ENCODE assay signal across 12 cellular contexts in genomic region chr6:141326925-141327324, GRCh38.
DNase-seq lines count a peak whose midpoint lies in the region; ATAC-seq and TF ChIP-seq lines count a peak whose summit lies in the region.
"Had no signal": no experiment of that assay in that cellular context is flagged by ENCODE, and none has a peak within 500 bp of the region (broad histone marks: within the 10 kb centered on the region; RNA-seq: fewer than 3 reads in every experiment).

No MANE protein-coding gene starts in this region.

- in situ Hi-C loops in GM23248 (cut with MboI) (no loop called here), Panc1 (cut with HindIII; ENCODE audit: low pct_unique_long_range_greater_than_20kb, low sequenced_read_pairs) (no loop called here)

- no TSS peak for BruUV-seq in Panc1 (replicated peaks; lab: Mats Ljungman, UMichigan)

- peak overlapping the region; percentile 84 for H3K27ac ChIP-seq in GM23248
- peak overlapping the region; percentile 36; the same call in 1 of the 2 replicates for H3K27ac ChIP-seq in Panc1 (ENCODE audit: low read length)
- no peak overlapping the region for H3K27ac ChIP-seq in effector memory CD4-positive, alpha-beta T cell (ENCODE audit: insufficient read depth, low read length, poor library complexity, severe bottlenecking)
- no peak overlapping the region for H3K27ac ChIP-seq in sigmoid colon

- H2AFZ ChIP-seq in GM23248: peak overlapping the region; percentile 64

- H3K4me2 ChIP-seq in GM23248 (ENCODE audit: unreplicated experiment): peak overlapping the region; percentile 81

- no peaks in the 10 kb centered on the region for H3K27me3 ChIP-seq in GM23248 (replicated peaks; ENCODE audit: insufficient read depth)
- no peaks in the 10 kb centered on the region for H3K27me3 ChIP-seq in Panc1 (ENCODE audit: control insufficient read depth, insufficient read depth, low read length)
- H3K27me3 ChIP-seq in effector memory CD4-positive, alpha-beta T cell (replicated peaks; ENCODE audit: control insufficient read depth, insufficient read depth, low read length, poor library complexity, severe bottlenecking): no peaks in the 10 kb centered on the region
- no peaks in the 10 kb centered on the region for H3K27me3 ChIP-seq in sigmoid colon

- peaks cover 4% of the 10 kb centered on the region; the same call in 1 of the 2 replicates for H3F3A ChIP-seq in GM23248 (ENCODE audit: insufficient read depth)

- CTCF ChIA-PET in Panc1 (lab: Charles Lee): no interaction called here

- POLR2A ChIA-PET in Panc1 (lab: Charles Lee): no interaction called here

- DNase-seq in GM23248 (no peak), Panc1 (ENCODE audit: low read depth, low spot score) (no peak), sigmoid colon (no peak), activated T-cell treated with anti-CD3 and anti-CD28 coated beads for 4 hours (no peak)
- DNase-seq in effector memory CD4-positive, alpha-beta T cell: no peak
- DNase-seq: activated T-cell treated with anti-CD3 and anti-CD28 coated beads, Interleukin-2, amount 50 U/mL, for 1 hour; DMS79; H7; KBM-7; retina had no signal

- no peak for TF ChIP-seq POLR2A in sigmoid colon (IDR thresholded peaks at IDR 0.05)

- no peaks in the 10 kb centered on the region for H3K79me2 ChIP-seq in GM23248 (ENCODE audit: insufficient read depth)

- H3K9ac ChIP-seq in GM23248: peak overlapping the region; percentile 66

- no peak for TF ChIP-seq EP300 in sigmoid colon (IDR thresholded peaks at IDR 0.05)

- H3K9me3 ChIP-seq in GM23248 (ENCODE audit: low read depth) (no peaks in the 10 kb centered on the region), Panc1 (ENCODE audit: control insufficient read depth, insufficient read depth, low read depth, low read length) (no peaks in the 10 kb centered on the region), sigmoid colon (no peaks in the 10 kb centered on the region)
- H3K9me3 ChIP-seq in effector memory CD4-positive, alpha-beta T cell (ENCODE audit: control insufficient read depth, low read length): no peaks in the 10 kb centered on the region

- H3K36me3 ChIP-seq in GM23248 (ENCODE audit: low read depth) (peaks cover 4% of the 10 kb centered on the region; the same call in 1 of the 2 replicates), Panc1 (ENCODE audit: control insufficient read depth, insufficient read depth, low read length) (no peaks in the 10 kb centered on the region), sigmoid colon (no peaks in the 10 kb centered on the region)
- no peaks in the 10 kb centered on the region for H3K36me3 ChIP-seq in effector memory CD4-positive, alpha-beta T cell (ENCODE audit: control insufficient read depth, insufficient read depth, low read length)

- no peaks in the 10 kb centered on the region for H3K9me2 ChIP-seq in GM23248 (ENCODE audit: insufficient read depth)

- H3K4me1 ChIP-seq in GM23248 (ENCODE audit: insufficient read depth) (peaks cover 10% of the 10 kb centered on the region), Panc1 (ENCODE audit: control insufficient read depth, insufficient read depth, low read length) (peaks cover 3% of the 10 kb centered on the region; the same call in 1 of the 2 replicates), sigmoid colon (no peaks in the 10 kb centered on the region)
- H3K4me1 ChIP-seq in effector memory CD4-positive, alpha-beta T cell (ENCODE audit: control insufficient read depth, insufficient read depth, low read length, poor library complexity, severe bottlenecking): no peaks in the 10 kb centered on the region

- H3K4me3 ChIP-seq in GM23248 (peak overlapping the region; percentile 64), Panc1 (ENCODE audit: low read depth in 2 of 2, low read length in 2 of 2) (peak overlapping the region; percentile 17 to 31; a peak in 3 of 4 replicates), sigmoid colon (peak overlapping the region; percentile 0 to 20 (median 14))
- H3K4me3 ChIP-seq in effector memory CD4-positive, alpha-beta T cell (ENCODE audit: insufficient read depth, low read depth, low read length, poor library complexity, severe bottlenecking): peak overlapping the region; percentile 9

- ATAC-seq in Panc1 (no peak), GM18873 (IDR thresholded peaks at IDR 0.05; ENCODE audit: low FRiP score, unreplicated experiment) (no peak), GM18870 (IDR thresholded peaks at IDR 0.05; ENCODE audit: unreplicated experiment) (no peak)

- intact Hi-C loops in Panc1 (cut with micrococcal nuclease; ENCODE audit: unreplicated experiment): no loop called here
- intact Hi-C loops in sigmoid colon (cut with DNase I): no loop called here

- TF ChIP-seq CTCF in Panc1 (IDR thresholded peaks at IDR 0.05): no peak
- TF ChIP-seq CTCF in sigmoid colon (IDR thresholded peaks at IDR 0.05): no peak

- H4K20me1 ChIP-seq in GM23248 (ENCODE audit: insufficient read depth): no peaks in the 10 kb centered on the region

Comparison
In these comparisons a context has a peak if more than half of its experiments do, and no peak if none do; other contexts are left out.
1. H3K27ac ChIP-seq: peak in GM23248 (single experiment) and Panc1 (single experiment); none in effector memory CD4-positive, alpha-beta T cell (single experiment) and sigmoid colon (0 of 4).
2. H3K4me3 ChIP-seq: peak in every context shown above with its lines; median percentile 64 in GM23248; 24 in Panc1; 14 in sigmoid colon; 9 in effector memory CD4-positive, alpha-beta T cell.